ENCODE assay signal across 4 cellular contexts in genomic region chr17:16789200-16789599, GRCh38.
DNase-seq lines count a peak whose midpoint lies in the region; ATAC-seq and TF ChIP-seq lines count a peak whose summit lies in the region.
"Not testable (repeated sequence)": the region's sequence is repeated elsewhere in the genome, so short reads cannot be mapped to it uniquely, and the experiment has no call there.

No MANE protein-coding gene starts in this region.

- intact Hi-C loops in left colon (cut with DNase I, micrococcal nuclease); mucosa of descending colon (cut with DNase I, micrococcal nuclease): not testable (repeated sequence)

- peak; percentile 39 for DNase-seq in NCI-H69 (lab: John Stamatoyannopoulos, UW)
- DNase-seq in left colon, mucosa of descending colon: not testable (repeated sequence)

- H3K9me3 ChIP-seq in mucosa of descending colon: not testable (repeated sequence)

- H3K4me3 ChIP-seq in mucosa of descending colon: not testable (repeated sequence)

- TF ChIP-seq CTCF in mucosa of descending colon (IDR thresholded peaks at IDR 0.05): not testable (repeated sequence)

- peak; percentile 37; the same call in 2 of the 3 replicates for ATAC-seq in SK-N-SH treated with all-trans-retinoic acid at 6 μM for 48 hours
- ATAC-seq in left colon: peak; percentile 76
- peak; percentile 57 for ATAC-seq in mucosa of descending colon

- H3K4me1 ChIP-seq in mucosa of descending colon (ENCODE audit: low read depth): not testable (repeated sequence)

- not testable (repeated sequence) for H3K36me3 ChIP-seq in mucosa of descending colon (ENCODE audit: low read depth)
